8 cellular contexts compared by ENCODE assay signal in genomic region chr6:21914121-21914973, GRCh38.
DNase-seq lines count a peak whose midpoint lies in the region; ATAC-seq, FAIRE-seq and TF ChIP-seq lines count a peak whose summit lies in the region.

No MANE protein-coding gene starts in this region.

- no peak for TF ChIP-seq CTCF in RWPE2 (IDR thresholded peaks at IDR 0.05; ENCODE audit: poor library complexity, severe bottlenecking)
- no peak for TF ChIP-seq CTCF in brain microvascular endothelial cell (IDR thresholded peaks at IDR 0.05; ENCODE audit: low read depth, low read length, missing control alignments)
- no peak for TF ChIP-seq CTCF in D721Med (IDR thresholded peaks at IDR 0.05; ENCODE audit: insufficient read depth, missing control alignments)

- no peak for FAIRE-seq in D721Med (lab: Jason Lieb, UNC)

- H3K27ac ChIP-seq in RWPE2 (ENCODE audit: poor library complexity, severe bottlenecking) (peak overlapping the region; percentile 7), brain microvascular endothelial cell (no peak overlapping the region)

- H3K4me3 ChIP-seq in RWPE2 (ENCODE audit: severe bottlenecking) = no peak overlapping the region
- H3K4me3 ChIP-seq in brain microvascular endothelial cell (ENCODE audit: low read depth, low read length) = no peak overlapping the region

- peaks cover 12% of the 10 kb centered on the region for H3K4me1 ChIP-seq in RWPE2 (ENCODE audit: insufficient read depth, poor library complexity, severe bottlenecking)

- DNase-seq in RWPE2 (ENCODE audit: low spot score) (no peak), brain microvascular endothelial cell (peak; percentile 51), pulmonary artery endothelial cell (ENCODE audit: low read depth, low spot score) (peak; percentile 77), iPS-NIHi7 (ENCODE audit: extremely low spot score) (no peak), foreskin melanocyte (no peak), D721Med (ENCODE audit: insufficient read length, low spot score) (no peak), NCI-H345 (lab: John Stamatoyannopoulos, UW) (no peak)

- in situ Hi-C loops in brain microvascular endothelial cell (cut with HindIII; ENCODE audit: low pct_ligation_motif_present, low sequenced_read_pairs) = no loop called here

- no peaks in the 10 kb centered on the region for H3K9me3 ChIP-seq in RWPE2 (ENCODE audit: severe bottlenecking)

- ATAC-seq in GM18502 (IDR thresholded peaks at IDR 0.05; ENCODE audit: poor library complexity, unreplicated experiment) (peak; percentile 69), RWPE2 (ENCODE audit: low read depth) (0 out of 3 replicates have a peak, but pooled peaks have one; percentile 33)

- no peaks in the 10 kb centered on the region for H3K36me3 ChIP-seq in RWPE2 (ENCODE audit: low read depth)
- no peaks in the 10 kb centered on the region for H3K36me3 ChIP-seq in brain microvascular endothelial cell (replicated peaks)

- H3K27me3 ChIP-seq in RWPE2 (ENCODE audit: insufficient read depth, poor library complexity, severe bottlenecking) (no peaks in the 10 kb centered on the region), brain microvascular endothelial cell (replicated peaks) (no peaks in the 10 kb centered on the region)

Comparison
In these comparisons a context has a peak if more than half of its experiments do, and no peak if none do; other contexts are left out.
1. DNase-seq: peak in brain microvascular endothelial cell (single experiment) and pulmonary artery endothelial cell (single experiment); none in RWPE2 (single experiment), iPS-NIHi7 (single experiment), foreskin melanocyte (single experiment), D721Med (single experiment) and NCI-H345 (single experiment).